28 cellular contexts compared by ENCODE assay signal in genomic region chr15:66560856-66561525, GRCh38. TPM values are rescaled to one million over a fixed set of nuclear protein-coding genes. Genes with fewer than 3 reads are reported as not detected.
"Had no signal": no experiment of that assay in that cellular context is flagged by ENCODE, and none has a peak within 500 bp of the region (broad histone marks: within the 10 kb centered on the region; RNA-seq: fewer than 3 reads in every experiment).

No MANE protein-coding gene starts in this region.

- H3K36me3 ChIP-seq: heart left ventricle, suprapubic skin, thyroid gland, upper lobe of left lung, vagina had no signal

- H3K4me3 ChIP-seq: coronary artery, heart left ventricle, mucosa of descending colon, psoas muscle, suprapubic skin, thyroid gland, upper lobe of left lung, vagina had no signal

- H3K27ac ChIP-seq: coronary artery, foreskin keratinocyte, heart left ventricle, parathyroid adenoma, psoas muscle, suprapubic skin, thyroid gland, upper lobe of left lung, vagina had no signal

- ATAC-seq: foreskin keratinocyte; heart left ventricle; left colon; left ventricle myocardium superior; mucosa of descending colon; natural killer cell; psoas muscle; stimulated activated effector memory CD8-positive, alpha-beta T cell treated with anti-CD3 and anti-CD28 coated beads, Interleukin-12 subunit alpha, Interleukin-12 subunit beta, amount 100 ng/mL, for 72 hours; stimulated activated naive CD8-positive, alpha-beta T cell treated with anti-CD3 and anti-CD28 coated beads, Interleukin-15, Interleukin-2, amounts not matched to agents 100 U/mL and 50 U/mL, for 24 hours had no signal

- H2AFZ ChIP-seq: parathyroid adenoma had no signal

- H3K9me3 ChIP-seq: mucosa of descending colon, psoas muscle, thyroid gland, upper lobe of left lung, vagina had no signal

- H3K27me3 ChIP-seq: foreskin keratinocyte, heart left ventricle, suprapubic skin, thyroid gland, upper lobe of left lung, vagina had no signal

- DNase-seq: effector CD4-positive, alpha-beta T cell; endodermal cell; erythroblast; foreskin keratinocyte; heart left ventricle; hippocampal formation; left colon; left ventricle myocardium superior; mucosa of descending colon; natural killer cell; occipital lobe; psoas muscle; retina; small intestine; stimulated activated CD4-positive, alpha-beta T cell treated with anti-CD3 and anti-CD28 coated beads, Interleukin-4, amount 100 ng/mL, for 1 hour; stimulated activated CD8-positive, alpha-beta memory T cell treated with anti-CD3 and anti-CD28 coated beads, Interleukin-4, amount 100 ng/mL, for 48 hours; stimulated activated naive CD8-positive, alpha-beta T cell treated with anti-CD3 and anti-CD28 coated beads, Interleukin-15, Interleukin-2, amounts not matched to agents 100 U/mL and 50 U/mL, for 24 hours; thyroid gland had no signal

- H3K79me2 ChIP-seq: parathyroid adenoma had no signal

- H3K4me1 ChIP-seq: heart left ventricle, parathyroid adenoma, psoas muscle, suprapubic skin, thyroid gland, upper lobe of left lung, vagina had no signal

- H3K9ac ChIP-seq: parathyroid adenoma had no signal

RNA-seq across cellular contexts. Expression of gene LCTL, which starts 4.8 kb away (rescaled TPM):
- total RNA-seq: dermis microvascular lymphatic vessel endothelial cell, endothelial cell of umbilical vein, heart left ventricle, kidney epithelial cell, left colon, left ventricle myocardium superior, lung microvascular endothelial cell, mucosa of descending colon, natural killer cell, psoas muscle, thyroid gland, upper lobe of left lung, vagina had no signal
- polyA plus RNA-seq: heart left ventricle, psoas muscle, small intestine had no signal
